Comparison of ENCODE assay signal across 28 cellular contexts in the genomic region with DNA sequence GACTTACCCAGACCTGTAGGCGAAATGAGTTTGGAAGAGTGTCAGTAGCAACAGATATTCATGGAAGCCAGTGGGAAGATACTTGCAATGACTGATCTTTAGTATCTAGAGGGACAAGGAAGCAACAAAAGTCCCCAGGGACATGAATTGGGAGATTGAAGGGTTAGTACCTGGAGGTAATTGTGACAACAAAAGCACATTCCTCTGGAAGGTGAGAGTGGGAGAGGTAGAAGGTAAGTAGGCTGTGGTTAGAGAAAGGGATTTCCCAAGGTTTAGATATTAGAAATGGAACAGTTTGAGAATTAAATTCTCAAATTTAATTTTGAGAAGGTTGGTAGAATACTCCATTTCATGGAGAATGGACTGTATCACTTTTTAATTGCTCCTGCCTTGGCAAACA.
DNase-seq lines count a peak whose midpoint lies in the region; ATAC-seq and TF ChIP-seq lines count a peak whose summit lies in the region.
"Had no signal": no experiment of that assay in that cellular context is flagged by ENCODE, and none has a peak within 500 bp of the region (broad histone marks: within the 10 kb centered on the region; RNA-seq: fewer than 3 reads in every experiment).

No MANE protein-coding gene starts in this region.

- H3K36me3 ChIP-seq in CD4-positive, CD25-positive, alpha-beta regulatory T cell (ENCODE audit: control insufficient read depth, insufficient read depth, low read length) = peaks cover 8% of the 10 kb centered on the region
- H3K36me3 ChIP-seq in Caco-2 (ENCODE audit: control insufficient read depth, insufficient read depth, low read length) = no peaks in the 10 kb centered on the region
- no peaks in the 10 kb centered on the region for H3K36me3 ChIP-seq in aorta (ENCODE audit: control insufficient read depth in 1 of 2, insufficient read depth in 2 of 2, low read length in 1 of 2)
- H3K36me3 ChIP-seq: adrenal gland had no signal

- CTCF ChIA-PET in Caco-2 (lab: Charles Lee) (no interaction called here), activated B cell treated with CpG ODN at 0.5 μM for 24 hours (lab: Charles Lee) (no interaction called here)

- H3K27me3 ChIP-seq in CD4-positive, CD25-positive, alpha-beta regulatory T cell (ENCODE audit: control insufficient read depth, insufficient read depth, low read length) = no peaks in the 10 kb centered on the region
- H3K27me3 ChIP-seq in Caco-2 (replicated peaks; ENCODE audit: control insufficient read depth, insufficient read depth, low read length) (no peaks in the 10 kb centered on the region), aorta (ENCODE audit: control insufficient read depth in 1 of 2, insufficient read depth in 2 of 2, low read length in 1 of 2) (no peaks in the 10 kb centered on the region)
- H3K27me3 ChIP-seq: adrenal gland, esophagus squamous epithelium, foreskin keratinocyte, heart left ventricle, transverse colon had no signal

- peak overlapping the region; percentile 16 to 44 (median 34) for H3K27ac Mint-ChIP-seq in CD4-positive, CD25-positive, alpha-beta regulatory T cell
- H3K27ac Mint-ChIP-seq in Caco-2 (ENCODE audit: unreplicated experiment) = peak overlapping the region; percentile 34
- H3K27ac Mint-ChIP-seq in activated B cell treated with CpG ODN at 0.5 μM for 24 hours = peak overlapping the region; percentile 46
- H3K27ac Mint-ChIP-seq in naive thymus-derived CD8-positive, alpha-beta T cell = peak overlapping the region in 7 of 10 donors; percentile 5 to 62 (median 45)
- H3K27ac Mint-ChIP-seq: brain, nephron had no signal

- POLR2A ChIA-PET in Caco-2 (lab: Charles Lee) = no interaction called here
- POLR2A ChIA-PET in activated B cell treated with CpG ODN at 0.5 μM for 24 hours (lab: Charles Lee) = no interaction called here
- POLR2A ChIA-PET in naive thymus-derived CD8-positive, alpha-beta T cell (lab: Charles Lee) = no interaction called here

- no peaks in the 10 kb centered on the region for H3K9me3 Mint-ChIP-seq in CD4-positive, CD25-positive, alpha-beta regulatory T cell
- H3K9me3 Mint-ChIP-seq in Caco-2 (ENCODE audit: unreplicated experiment) (no peaks in the 10 kb centered on the region), activated B cell treated with CpG ODN at 0.5 μM for 24 hours (no peaks in the 10 kb centered on the region)
- H3K9me3 Mint-ChIP-seq in naive thymus-derived CD8-positive, alpha-beta T cell = no peaks in the 10 kb centered on the region
- H3K9me3 Mint-ChIP-seq: nephron had no signal

- no peak for ATAC-seq in CD4-positive, CD25-positive, alpha-beta regulatory T cell (ENCODE audit: low read depth in 2 of 2)
- no peak for ATAC-seq in activated B cell treated with CpG ODN at 0.5 μM for 24 hours (ENCODE audit: low read depth)
- no peak for ATAC-seq in naive thymus-derived CD8-positive, alpha-beta T cell
- no peak for ATAC-seq in aorta (ENCODE audit: low FRiP score)
- ATAC-seq: foreskin keratinocyte, heart left ventricle, Right ventricle myocardium inferior, SK-N-SH treated with all-trans-retinoic acid at 6 μM for 48 hours had no signal

- 95 to 97% methylated on average over 1 of the region's 1 CpG for WGBS in aorta, 2 donors

- H3K4me3 ChIP-seq in CD4-positive, CD25-positive, alpha-beta regulatory T cell (ENCODE audit: low read depth, low read length) = no peak overlapping the region
- H3K4me3 ChIP-seq in Caco-2 (ENCODE audit: low read depth, low read length) (no peak overlapping the region), aorta (ENCODE audit: low read length in 2 of 2) (no peak overlapping the region)
- H3K4me3 ChIP-seq: adrenal gland, esophagus squamous epithelium, heart left ventricle, lower lobe of right lung, transverse colon had no signal

- no peak overlapping the region for H3K27ac ChIP-seq in CD4-positive, CD25-positive, alpha-beta regulatory T cell (ENCODE audit: insufficient read depth, low read length, poor library complexity, severe bottlenecking)
- no peak overlapping the region for H3K27ac ChIP-seq in aorta (ENCODE audit: low read depth in 1 of 2, low read length in 2 of 2)
- H3K27ac ChIP-seq: adrenal gland, C4-2B, esophagus squamous epithelium, foreskin keratinocyte, HL-60, KMS-11, lower lobe of right lung, transverse colon had no signal

- H3K9me3 ChIP-seq in CD4-positive, CD25-positive, alpha-beta regulatory T cell (ENCODE audit: control insufficient read depth in 2 of 2, low read length in 2 of 2) = no peaks in the 10 kb centered on the region
- H3K9me3 ChIP-seq in Caco-2 = no peaks in the 10 kb centered on the region
- no peaks in the 10 kb centered on the region for H3K9me3 ChIP-seq in aorta (ENCODE audit: control insufficient read depth, low read length)
- H3K9me3 ChIP-seq: adrenal gland, esophagus squamous epithelium, heart left ventricle, lower lobe of right lung, transverse colon had no signal

- TF ChIP-seq CTCF in Caco-2 (IDR thresholded peaks at IDR 0.05; ENCODE audit: insufficient read depth in 1 of 2, low read depth in 1 of 2, low read length in 1 of 2, severe bottlenecking in 1 of 2, unreplicated experiment in 1 of 2) = no peak
- TF ChIP-seq CTCF in activated B cell treated with CpG ODN at 0.5 μM for 24 hours (IDR thresholded peaks at IDR 0.05) = no peak

- no peaks in the 10 kb centered on the region for H3K27me3 Mint-ChIP-seq in CD4-positive, CD25-positive, alpha-beta regulatory T cell
- H3K27me3 Mint-ChIP-seq in Caco-2 (ENCODE audit: insufficient read depth, unreplicated experiment) (no peaks in the 10 kb centered on the region), activated B cell treated with CpG ODN at 0.5 μM for 24 hours (no peaks in the 10 kb centered on the region)
- no peaks in the 10 kb centered on the region for H3K27me3 Mint-ChIP-seq in naive thymus-derived CD8-positive, alpha-beta T cell
- H3K27me3 Mint-ChIP-seq: brain had no signal

- intact Hi-C loops in Caco-2 (cut with micrococcal nuclease; ENCODE audit: unreplicated experiment) = loop anchor here (1.0 kb wide), 1 partner anchor 17 kb away; no protein-coding TSS in a partner anchor
- intact Hi-C loops in activated B cell treated with CpG ODN at 0.5 μM for 24 hours (cut with micrococcal nuclease) = no loop called here
- intact Hi-C loops in aorta (cut with DNase I) = loop anchor here in 1 of 2 donors (10.0 kb wide), 1 partner anchor 217 kb away; no protein-coding TSS in a partner anchor

- H3K4me3 Mint-ChIP-seq in CD4-positive, CD25-positive, alpha-beta regulatory T cell = no peak overlapping the region
- H3K4me3 Mint-ChIP-seq in Caco-2 (ENCODE audit: unreplicated experiment) (no peak overlapping the region), activated B cell treated with CpG ODN at 0.5 μM for 24 hours (no peak overlapping the region)
- no peak overlapping the region for H3K4me3 Mint-ChIP-seq in naive thymus-derived CD8-positive, alpha-beta T cell
- H3K4me3 Mint-ChIP-seq: brain, nephron had no signal

- no TSS peak for BruUV-seq in Caco-2 (replicated peaks; lab: Mats Ljungman, UMichigan)

- DNase-seq in CD4-positive, CD25-positive, alpha-beta regulatory T cell = no peak
- DNase-seq in Caco-2 (no peak), activated B cell treated with CpG ODN at 0.5 μM for 24 hours (no peak), aorta (no peak), GDM1 (lab: John Stamatoyannopoulos, UW) (no peak), AML-193 (lab: John Stamatoyannopoulos, UW) (no peak)
- DNase-seq in naive thymus-derived CD8-positive, alpha-beta T cell = no peak
- DNase-seq: activated CD4-positive, alpha-beta T cell treated with anti-CD3 and anti-CD28 coated beads for 48 hours; activated gamma-delta T cell treated with Interleukin-2 at 50 U/mL for 16 hours; activated T-cell treated with anti-CD3 and anti-CD28 coated beads, Interleukin-2, amount 50 U/mL, for 1 hour; adrenal gland; dermis blood vessel endothelial cell; esophagus squamous epithelium; foreskin keratinocyte; heart left ventricle; lower lobe of right lung; NCI-H1417 treated with DMSO at 0.1 percent for 48 hours; NCI-H2029 treated with DMSO at 0.1 percent for 48 hours; NCI-H526; stimulated activated CD4-positive, alpha-beta T cell treated with anti-CD3 and anti-CD28 coated beads, Interleukin-4, amount 100 ng/mL, for 1 hour; transverse colon had no signal

- no peaks in the 10 kb centered on the region for H3K4me1 ChIP-seq in CD4-positive, CD25-positive, alpha-beta regulatory T cell (ENCODE audit: control insufficient read depth, insufficient read depth, low read length, poor library complexity, severe bottlenecking)
- H3K4me1 ChIP-seq in Caco-2 = peaks cover 12% of the 10 kb centered on the region
- peaks cover 3 to 5% of the 10 kb centered on the region in 2 donors for H3K4me1 ChIP-seq in aorta (ENCODE audit: control insufficient read depth in 1 of 2, insufficient read depth in 2 of 2, low read length in 2 of 2)
- H3K4me1 ChIP-seq: foreskin keratinocyte had no signal

- H3K36me3 Mint-ChIP-seq in CD4-positive, CD25-positive, alpha-beta regulatory T cell = peaks cover 11% of the 10 kb centered on the region
- no peaks in the 10 kb centered on the region for H3K36me3 Mint-ChIP-seq in Caco-2 (ENCODE audit: insufficient read depth, unreplicated experiment)
- H3K36me3 Mint-ChIP-seq in activated B cell treated with CpG ODN at 0.5 μM for 24 hours (ENCODE audit: low read depth) = peaks cover 42% of the 10 kb centered on the region
- peaks cover 0 to 28% (median 2%) of the 10 kb centered on the region in 3 donors for H3K36me3 Mint-ChIP-seq in naive thymus-derived CD8-positive, alpha-beta T cell

- peaks cover 16 to 38% (median 28%) of the 10 kb centered on the region in 4 donors for H3K4me1 Mint-ChIP-seq in CD4-positive, CD25-positive, alpha-beta regulatory T cell
- H3K4me1 Mint-ChIP-seq in Caco-2 (ENCODE audit: low read depth, unreplicated experiment) = peaks cover 35% of the 10 kb centered on the region
- H3K4me1 Mint-ChIP-seq in activated B cell treated with CpG ODN at 0.5 μM for 24 hours = peaks cover 38% of the 10 kb centered on the region
- peaks cover 25 to 45% (median 37%) of the 10 kb centered on the region in 4 donors for H3K4me1 Mint-ChIP-seq in naive thymus-derived CD8-positive, alpha-beta T cell
